ENCODE assay signal across 8 cellular contexts in the genomic region with DNA sequence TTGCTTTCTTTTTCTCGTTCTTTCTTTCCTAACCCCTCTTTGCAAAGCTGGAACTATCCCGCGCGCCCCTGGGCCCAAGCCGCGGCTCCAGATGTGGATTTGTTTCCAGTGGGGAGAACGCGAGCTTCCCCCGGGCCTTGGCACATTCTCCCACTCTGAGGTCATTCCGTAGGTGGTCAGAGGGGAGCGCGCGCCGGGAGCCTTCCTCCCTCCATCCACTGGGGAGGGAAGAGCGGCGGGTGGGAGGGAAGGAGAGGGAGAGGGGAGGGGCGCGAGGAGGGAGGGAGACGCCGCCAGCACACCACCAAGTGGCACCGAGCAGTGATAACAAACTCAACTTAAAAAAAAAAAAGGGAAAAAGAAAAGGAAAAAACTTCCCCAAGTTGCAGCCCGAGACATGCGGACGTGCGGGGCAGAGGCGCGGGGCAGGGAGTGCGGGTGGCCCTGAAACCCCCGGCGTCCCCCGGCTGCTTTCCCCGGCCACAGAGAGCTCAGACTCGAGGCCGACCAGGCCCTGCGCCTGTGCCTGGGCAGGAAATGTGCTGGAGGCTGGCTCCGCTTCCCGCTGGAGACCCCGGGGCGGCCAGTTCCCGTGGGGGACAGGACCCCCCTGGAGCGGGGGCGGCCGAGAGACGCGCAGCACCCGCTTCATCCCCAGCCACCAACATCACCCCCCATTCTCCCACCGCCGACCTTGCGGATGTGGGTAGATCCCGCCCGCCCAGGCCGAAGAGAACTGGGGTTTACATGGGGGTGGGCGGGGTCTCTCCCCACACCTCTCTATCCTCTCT. TPM values are rescaled to one million over a fixed set of nuclear protein-coding genes. Genes with fewer than 3 reads are reported as not detected.
DNase-seq lines count a peak whose midpoint lies in the region; ATAC-seq, FAIRE-seq and TF ChIP-seq lines count a peak whose summit lies in the region.

No MANE protein-coding gene starts in this region.

- H3K4me1 ChIP-seq in HUES64 (ENCODE audit: insufficient read depth, low read length), result peaks cover 15% of the 10 kb centered on the region

- no peak for FAIRE-seq in D721Med (lab: Jason Lieb, UNC)

- DNase-seq in D721Med (ENCODE audit: insufficient read length, low spot score), result peak; percentile 34
- peak; percentile 81 for DNase-seq in SW480 (ENCODE audit: low spot score)
- DNase-seq in cerebellar cortex (ENCODE audit: low spot score), result peak; percentile 69
- DNase-seq in islet precursor cell, result peak; percentile 95
- peak; percentile 80 for DNase-seq in skeletal muscle cell (ENCODE audit: low read depth)
- no peak for DNase-seq in HPDE6-E6E7 (ENCODE audit: extremely low spot score)

- peak overlapping the region; percentile 56 for H3K9ac ChIP-seq in HUES64 (ENCODE audit: low read depth, low read length)

- peak overlapping the region; percentile 65 for H3K4me3 ChIP-seq in HUES64 (ENCODE audit: low read length)
- H3K4me3 ChIP-seq in skeletal muscle cell (ENCODE audit: low read depth, low read length), result peak overlapping the region; percentile 88

- WGBS in HUES64, result 2% methylated on average over 41 of the region's 53 CpGs

- no peaks in the 10 kb centered on the region for H3K9me3 ChIP-seq in HUES64 (ENCODE audit: insufficient read depth, low read depth, low read length)

- peak; percentile 6 for TF ChIP-seq CTCF in D721Med (IDR thresholded peaks at IDR 0.05; ENCODE audit: insufficient read depth, missing control alignments)

- peak overlapping the region; percentile 43; the same call in 1 of the 2 replicates for H3K27ac ChIP-seq in HUES64 (ENCODE audit: low read depth, low read length)

- ATAC-seq in GM18502 (IDR thresholded peaks at IDR 0.05; ENCODE audit: poor library complexity, unreplicated experiment), result no peak

- no peaks in the 10 kb centered on the region for H3K36me3 ChIP-seq in HUES64 (ENCODE audit: insufficient read depth, low read length)

- H3K27me3 ChIP-seq in HUES64 (ENCODE audit: insufficient read depth, low read length), result peaks cover 59% of the 10 kb centered on the region

RNA-seq across cellular contexts. Expression of gene IER5L, which starts 3.1 kb away (rescaled TPM):
- polyA plus RNA-seq in HUES64 (2013, experiment 1 of 2), result 9.1 TPM
- polyA plus RNA-seq in HUES64 (2013, experiment 2 of 2), result 13.9 TPM
